Comparison of ENCODE assay signal across 8 cellular contexts in the genomic region with DNA sequence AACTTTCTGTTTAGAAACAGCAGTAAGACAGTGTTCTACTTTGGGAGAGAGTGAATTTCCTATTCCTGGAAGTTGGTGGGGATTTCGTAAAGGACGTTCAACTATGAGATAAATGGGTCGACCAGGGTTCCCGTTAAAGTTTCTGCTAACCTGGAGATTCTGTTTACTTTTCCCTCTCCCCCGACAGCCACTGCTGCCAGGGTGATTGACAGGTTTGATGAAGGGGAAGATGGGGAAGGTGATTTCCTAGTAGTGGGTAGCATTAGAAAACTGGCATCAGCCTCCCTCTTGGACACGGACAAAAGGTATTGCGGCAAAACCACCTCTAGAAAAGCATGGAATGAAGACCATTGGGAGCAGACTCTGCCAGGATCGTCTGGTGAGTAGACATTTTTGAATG. TPM values are rescaled to one million over a fixed set of nuclear protein-coding genes. Genes with fewer than 3 reads are reported as not detected.
A peak's percentile ranks its signal among the peaks of the same experiment; 100 is the strongest.
DNase-seq lines count a peak whose midpoint lies in the region; ATAC-seq and TF ChIP-seq lines count a peak whose summit lies in the region.

No MANE protein-coding gene starts in this region.

- CTCF ChIA-PET in SK-N-SH (lab: Yijun Ruan, JAX) = interaction anchor here (0.6 to 1.8 kb wide), 6 partner anchors 16 to 324 kb away, joined by 3 to 8 read pairs (median 3); no protein-coding TSS in a partner anchor
- CTCF ChIA-PET in activated CD4-positive, alpha-beta memory T cell treated with anti-CD3 and anti-CD28 coated beads for 36 hours (lab: Charles Lee) = interaction anchor here (1.2 to 2.1 kb wide), 3 partner anchors 18 to 347 kb away, joined by 3 to 7 read pairs (median 4); no protein-coding TSS in a partner anchor

- H2AFZ ChIP-seq in SK-N-SH (ENCODE audit: low read depth) = no peak overlapping the region

- H3K9me3 ChIP-seq in SK-N-SH = no peaks in the 10 kb centered on the region
- H3K9me3 ChIP-seq in iPS-15b (ENCODE audit: control insufficient read depth, insufficient read depth, low read length) = no peaks in the 10 kb centered on the region

- POLR2A ChIA-PET in SK-N-SH (lab: Yijun Ruan, JAX) = interaction anchor here (0.6 kb wide), 1 partner anchor 92 kb away, joined by 3 read pairs; no protein-coding TSS in a partner anchor
- POLR2A ChIA-PET in activated CD4-positive, alpha-beta memory T cell treated with anti-CD3 and anti-CD28 coated beads for 36 hours (lab: Charles Lee) = interaction anchor here (1.3 to 2.1 kb wide), 2 partner anchors 29 to 31 kb away, joined by 3 to 9 read pairs; no protein-coding TSS in a partner anchor

- 87% methylated on average over 8 of the region's 8 CpGs for WGBS in SK-N-SH (ENCODE audit: low lambda C conversion rate)

- no peak overlapping the region for H3K27ac Mint-ChIP-seq in activated CD4-positive, alpha-beta memory T cell treated with anti-CD3 and anti-CD28 coated beads for 36 hours
- peak overlapping the region; percentile 99 for H3K27ac Mint-ChIP-seq in stimulated activated effector memory CD8-positive, alpha-beta T cell treated with anti-CD3 and anti-CD28 coated beads, Interleukin-12 subunit alpha, Interleukin-12 subunit beta, amount 100 ng/mL, for 72 hours

- no peaks in the 10 kb centered on the region for H3K9me3 Mint-ChIP-seq in activated CD4-positive, alpha-beta memory T cell treated with anti-CD3 and anti-CD28 coated beads for 36 hours
- H3K9me3 Mint-ChIP-seq in stimulated activated effector memory CD8-positive, alpha-beta T cell treated with anti-CD3 and anti-CD28 coated beads, Interleukin-12 subunit alpha, Interleukin-12 subunit beta, amount 100 ng/mL, for 72 hours = no peaks in the 10 kb centered on the region

- TF ChIP-seq EP300 in SK-N-SH (IDR thresholded peaks at IDR 0.05; ENCODE audit: borderline replicate concordance in 1 of 2, low read depth in 1 of 2, low read length in 1 of 2) = no peak

- peaks cover 46% of the 10 kb centered on the region for H3K36me3 Mint-ChIP-seq in activated CD4-positive, alpha-beta memory T cell treated with anti-CD3 and anti-CD28 coated beads for 36 hours
- H3K36me3 Mint-ChIP-seq in stimulated activated effector memory CD8-positive, alpha-beta T cell treated with anti-CD3 and anti-CD28 coated beads, Interleukin-12 subunit alpha, Interleukin-12 subunit beta, amount 100 ng/mL, for 72 hours = peaks cover 67% of the 10 kb centered on the region

- H3K27me3 ChIP-seq in SK-N-SH (ENCODE audit: insufficient read depth) (peaks cover 34% of the 10 kb centered on the region), iPS-15b (ENCODE audit: control insufficient read depth, insufficient read depth, low read length) (peaks cover 41% of the 10 kb centered on the region)

- no peak for TF ChIP-seq CTCF in SK-N-SH (IDR thresholded peaks at IDR 0.05)

- H3F3A ChIP-seq in SK-N-SH (replicated peaks; ENCODE audit: insufficient read depth) = no peaks in the 10 kb centered on the region

- H3K4me3 Mint-ChIP-seq in activated CD4-positive, alpha-beta memory T cell treated with anti-CD3 and anti-CD28 coated beads for 36 hours = peak overlapping the region; percentile 94
- H3K4me3 Mint-ChIP-seq in stimulated activated effector memory CD8-positive, alpha-beta T cell treated with anti-CD3 and anti-CD28 coated beads, Interleukin-12 subunit alpha, Interleukin-12 subunit beta, amount 100 ng/mL, for 72 hours = peak overlapping the region; percentile 92

- peaks cover 33% of the 10 kb centered on the region for H3K79me2 ChIP-seq in SK-N-SH (ENCODE audit: insufficient read depth)

- peak overlapping the region in 1 of 2 experiments; percentile 82; a peak in 1 of 4 replicates for H3K27ac ChIP-seq in SK-N-SH (ENCODE audit: low read depth in 2 of 2, low read length in 1 of 2)

- H3K4me2 ChIP-seq in SK-N-SH = peak overlapping the region; percentile 94

- no peak for DNase-seq in SK-N-SH
- DNase-seq in activated CD4-positive, alpha-beta memory T cell treated with anti-CD3 and anti-CD28 coated beads for 36 hours = no peak
- peak in 1 of 2 donors; percentile 46 for DNase-seq in stimulated activated effector memory CD8-positive, alpha-beta T cell treated with anti-CD3 and anti-CD28 coated beads, Interleukin-12 subunit alpha, Interleukin-12 subunit beta, amount 100 ng/mL, for 72 hours (ENCODE audit: low spot score in 2 of 2)
- DNase-seq in NCI-H446 (lab: John Stamatoyannopoulos, UW) = no peak

- H3K27me3 Mint-ChIP-seq in activated CD4-positive, alpha-beta memory T cell treated with anti-CD3 and anti-CD28 coated beads for 36 hours = peaks cover 21% of the 10 kb centered on the region

- peak overlapping the region; percentile 70 to 91 for H3K4me3 ChIP-seq in SK-N-SH (ENCODE audit: low read depth in 2 of 2, low read length in 1 of 2)
- peak overlapping the region; percentile 89 for H3K4me3 ChIP-seq in iPS-15b (ENCODE audit: low read depth, low read length)

- H3K9ac ChIP-seq in SK-N-SH = peak overlapping the region; percentile 86; the same call in 1 of the 2 replicates
- H3K9ac ChIP-seq in iPS-15b (ENCODE audit: low read depth, low read length) = no peak overlapping the region

- peaks cover 10% of the 10 kb centered on the region for H4K20me1 ChIP-seq in SK-N-SH (ENCODE audit: insufficient read depth)

- H3K9me2 ChIP-seq in SK-N-SH = no peaks in the 10 kb centered on the region

- H3K36me3 ChIP-seq in SK-N-SH (replicated peaks in 1 of 2; ENCODE audit: control insufficient read depth in 1 of 2, insufficient read depth in 2 of 2, low read length in 1 of 2) = peaks cover 35 to 43% of the 10 kb centered on the region in 2 experiments
- H3K36me3 ChIP-seq in iPS-15b (ENCODE audit: control insufficient read depth, insufficient read depth, low read length) = peaks cover 8% of the 10 kb centered on the region

- peaks cover 45% of the 10 kb centered on the region for H3K4me1 Mint-ChIP-seq in activated CD4-positive, alpha-beta memory T cell treated with anti-CD3 and anti-CD28 coated beads for 36 hours (ENCODE audit: low read depth)
- H3K4me1 Mint-ChIP-seq in stimulated activated effector memory CD8-positive, alpha-beta T cell treated with anti-CD3 and anti-CD28 coated beads, Interleukin-12 subunit alpha, Interleukin-12 subunit beta, amount 100 ng/mL, for 72 hours = peaks cover 55% of the 10 kb centered on the region

- intact Hi-C loops in activated CD4-positive, alpha-beta memory T cell treated with anti-CD3 and anti-CD28 coated beads for 36 hours (cut with micrococcal nuclease) = no loop called here

- no peak for ATAC-seq in SK-N-SH treated with all-trans-retinoic acid at 6 μM for 48 hours
- ATAC-seq in stimulated activated effector memory CD8-positive, alpha-beta T cell treated with anti-CD3 and anti-CD28 coated beads, Interleukin-12 subunit alpha, Interleukin-12 subunit beta, amount 100 ng/mL, for 72 hours = no peak
- no peak for ATAC-seq in GM19035 (IDR thresholded peaks at IDR 0.05; ENCODE audit: unreplicated experiment)
- ATAC-seq in GM18909 (IDR thresholded peaks at IDR 0.05; ENCODE audit: poor library complexity, unreplicated experiment) = no peak

- no peak for TF ChIP-seq RAD21 in SK-N-SH (IDR thresholded peaks at IDR 0.05; ENCODE audit: low read length)

- H3K4me1 ChIP-seq in SK-N-SH (ENCODE audit: control insufficient read depth in 1 of 2, insufficient read depth in 2 of 2, low read depth in 1 of 2, low read length in 1 of 2) (peaks cover 0 to 16% of the 10 kb centered on the region in 2 experiments; a peak in 2 of 4 replicates), iPS-15b (ENCODE audit: control insufficient read depth, insufficient read depth, low read length) (peaks cover 14% of the 10 kb centered on the region)

TF ChIP-seq in SK-N-SH, 30 proteins besides CTCF, POLR2A, EP300 and RAD21:
- TF ChIP-seq MEF2A (IDR thresholded peaks at IDR 0.05; ENCODE audit: borderline replicate concordance, low read depth) = no peak
TF ChIP-seq in SK-N-SH: peak in this region for 0.

TF ChIP-seq in SK-N-SH treated with all-trans-retinoic acid at 6 μM for 48 hours, 23 proteins besides CTCF, POLR2A, EP300 and RAD21 (continues in another document):
- TF ChIP-seq, protein P1, sequence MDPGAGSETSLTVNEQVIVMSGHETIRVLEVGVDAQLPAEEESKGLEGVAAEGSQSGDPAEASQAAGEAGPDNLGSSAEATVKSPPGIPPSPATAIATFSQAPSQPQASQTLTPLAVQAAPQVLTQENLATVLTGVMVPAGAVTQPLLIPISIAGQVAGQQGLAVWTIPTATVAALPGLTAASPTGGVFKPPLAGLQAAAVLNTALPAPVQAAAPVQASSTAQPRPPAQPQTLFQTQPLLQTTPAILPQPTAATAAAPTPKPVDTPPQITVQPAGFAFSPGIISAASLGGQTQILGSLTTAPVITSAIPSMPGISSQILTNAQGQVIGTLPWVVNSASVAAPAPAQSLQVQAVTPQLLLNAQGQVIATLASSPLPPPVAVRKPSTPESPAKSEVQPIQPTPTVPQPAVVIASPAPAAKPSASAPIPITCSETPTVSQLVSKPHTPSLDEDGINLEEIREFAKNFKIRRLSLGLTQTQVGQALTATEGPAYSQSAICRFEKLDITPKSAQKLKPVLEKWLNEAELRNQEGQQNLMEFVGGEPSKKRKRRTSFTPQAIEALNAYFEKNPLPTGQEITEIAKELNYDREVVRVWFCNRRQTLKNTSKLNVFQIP (CRISPR knock-in tag; IDR thresholded peaks at IDR 0.05; ENCODE audit: borderline replicate concordance, low read depth) = no peak
- no peak for TF ChIP-seq ZFP30 (CRISPR knock-in tag; IDR thresholded peaks at IDR 0.05)
- TF ChIP-seq, protein P2, sequence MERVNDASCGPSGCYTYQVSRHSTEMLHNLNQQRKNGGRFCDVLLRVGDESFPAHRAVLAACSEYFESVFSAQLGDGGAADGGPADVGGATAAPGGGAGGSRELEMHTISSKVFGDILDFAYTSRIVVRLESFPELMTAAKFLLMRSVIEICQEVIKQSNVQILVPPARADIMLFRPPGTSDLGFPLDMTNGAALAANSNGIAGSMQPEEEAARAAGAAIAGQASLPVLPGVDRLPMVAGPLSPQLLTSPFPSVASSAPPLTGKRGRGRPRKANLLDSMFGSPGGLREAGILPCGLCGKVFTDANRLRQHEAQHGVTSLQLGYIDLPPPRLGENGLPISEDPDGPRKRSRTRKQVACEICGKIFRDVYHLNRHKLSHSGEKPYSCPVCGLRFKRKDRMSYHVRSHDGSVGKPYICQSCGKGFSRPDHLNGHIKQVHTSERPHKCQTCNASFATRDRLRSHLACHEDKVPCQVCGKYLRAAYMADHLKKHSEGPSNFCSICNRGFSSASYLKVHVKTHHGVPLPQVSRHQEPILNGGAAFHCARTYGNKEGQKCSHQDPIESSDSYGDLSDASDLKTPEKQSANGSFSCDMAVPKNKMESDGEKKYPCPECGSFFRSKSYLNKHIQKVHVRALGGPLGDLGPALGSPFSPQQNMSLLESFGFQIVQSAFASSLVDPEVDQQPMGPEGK (CRISPR knock-in tag; IDR thresholded peaks at IDR 0.05; ENCODE audit: borderline replicate concordance) = no peak

RNA-seq across cellular contexts. Expression of a gene that starts 1.3 kb away (rescaled TPM):
- polyA plus RNA-seq in SK-N-SH (2012; rRNA removed) = 14.6 and 18.8 TPM in 2 replicates
- polyA plus RNA-seq in SK-N-SH (2012; cell fraction: cytosol; rRNA removed) = 18.7 and 22.1 TPM in 2 replicates
- polyA plus RNA-seq in SK-N-SH (2012; cell fraction: nucleus; rRNA removed) = 21.0 and 21.2 TPM in 2 replicates
- total RNA-seq in activated CD4-positive, alpha-beta memory T cell treated with anti-CD3 and anti-CD28 coated beads for 36 hours = 10 to 100 TPM; 85.6 to 89.1 TPM

RNA-seq across cellular contexts. Expression of a gene that starts 12.8 kb away (rescaled TPM):
- not detected in 2 replicates for polyA plus RNA-seq in SK-N-SH (2012; rRNA removed)
- not detected in 2 replicates for polyA plus RNA-seq in SK-N-SH (2012; cell fraction: cytosol; rRNA removed)
- polyA plus RNA-seq in SK-N-SH (2012; cell fraction: nucleus; rRNA removed) = not detected in 2 replicates
- total RNA-seq in activated CD4-positive, alpha-beta memory T cell treated with anti-CD3 and anti-CD28 coated beads for 36 hours = under 1 TPM in 1 of 2 experiments, not detected in 1; 0.17 TPM
